Comparison of ENCODE assay signal across 10 cellular contexts in the genomic region with DNA sequence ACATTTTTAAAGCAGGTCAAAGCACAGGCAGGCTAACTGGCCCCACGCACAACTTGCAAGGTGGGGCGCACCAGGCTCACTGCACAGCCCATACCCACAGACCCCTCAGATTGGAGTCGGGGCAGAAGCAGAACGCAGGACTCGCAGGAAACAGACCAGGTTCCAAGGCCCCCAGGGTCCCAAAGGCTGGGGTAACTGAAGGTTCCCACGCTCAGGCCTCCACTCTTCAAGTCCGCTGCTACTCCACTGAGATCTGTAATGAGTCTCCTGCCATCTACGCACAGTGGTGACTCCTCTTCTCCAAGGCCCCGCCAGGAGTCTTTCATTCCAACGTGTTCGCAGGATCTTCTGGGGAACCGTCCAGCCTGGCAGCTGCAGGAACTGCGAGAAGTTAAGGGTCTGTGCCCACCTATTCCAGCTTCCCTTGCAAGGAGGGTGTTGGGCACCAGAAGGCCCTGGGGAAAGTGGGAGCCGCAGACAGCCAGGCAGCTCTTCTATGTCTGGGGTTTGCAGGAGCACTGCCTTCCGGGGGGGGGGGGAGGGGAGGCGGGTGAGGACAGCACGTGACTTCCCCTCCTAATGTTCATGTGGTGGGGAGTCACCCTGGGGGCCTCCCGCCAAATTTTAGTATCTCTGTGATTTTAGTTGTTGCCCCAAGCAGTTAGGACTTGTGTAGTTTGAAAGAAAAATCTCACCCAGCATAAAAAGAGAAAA. TPM values are rescaled to one million over a fixed set of nuclear protein-coding genes. Genes with fewer than 3 reads are reported as not detected.
DNase-seq lines count a peak whose midpoint lies in the region; ATAC-seq and TF ChIP-seq lines count a peak whose summit lies in the region.
"Had no signal": no experiment of that assay in that cellular context is flagged by ENCODE, and none has a peak within 500 bp of the region (broad histone marks: within the 10 kb centered on the region; RNA-seq: fewer than 3 reads in every experiment).

No MANE protein-coding gene starts in this region.

- no peak for ATAC-seq in HG02852 (IDR thresholded peaks at IDR 0.05; ENCODE audit: unreplicated experiment)

- H2AK5ac ChIP-seq in H9 (ENCODE audit: insufficient read length, low read length): no peak overlapping the region

- H2BK12ac ChIP-seq in H9 (ENCODE audit: insufficient read length, low read depth, low read length): no peak overlapping the region

- H3K27ac Mint-ChIP-seq in H9: no peak overlapping the region

- H3K4me1 ChIP-seq in H9 (ENCODE audit: insufficient read depth, low read length) (no peaks in the 10 kb centered on the region; the same call in 1 of the 2 replicates), duodenal mucosa (ENCODE audit: control insufficient read depth in 1 of 2, insufficient read depth in 2 of 2, low read length in 2 of 2) (peaks cover 44 to 50% of the 10 kb centered on the region in 2 donors), osteoblast (ENCODE audit: insufficient read depth, low read length) (peaks cover 16% of the 10 kb centered on the region), BE2C (peaks cover 6% of the 10 kb centered on the region)

- H3K4me3 Mint-ChIP-seq in H9: peak overlapping the region in 1 of 2 experiments; percentile 82; a peak in 3 of 5 replicates

- peaks cover 5% of the 10 kb centered on the region for H4K20me1 ChIP-seq in H9 (ENCODE audit: control insufficient read depth, insufficient read depth, insufficient read length)
- peaks cover 15% of the 10 kb centered on the region for H4K20me1 ChIP-seq in osteoblast (ENCODE audit: insufficient read depth, low read length)

- no peak overlapping the region for H3K27ac ChIP-seq in H9 (ENCODE audit: insufficient read length, low read depth, low read length)
- H3K27ac ChIP-seq in duodenal mucosa (ENCODE audit: low read depth, low read length): peak overlapping the region; percentile 44
- H3K27ac ChIP-seq in osteoblast (ENCODE audit: low read depth, low read length): no peak overlapping the region

- peaks cover 16% of the 10 kb centered on the region for H3K27me3 Mint-ChIP-seq in H9 (ENCODE audit: low read depth)

- no peak for DNase-seq in H9
- DNase-seq in SK-N-DZ (ENCODE audit: low spot score): peak; percentile 38
- peak; percentile 68 for DNase-seq in osteoblast (ENCODE audit: insufficient read length, low spot score, missing footprints)
- no peak for DNase-seq in HEK293T (ENCODE audit: extremely low spot score)
- DNase-seq in BE2C: no peak
- DNase-seq: mammary epithelial cell; stimulated activated naive CD4-positive, alpha-beta T cell treated with Interleukin-2 at 50 U/mL for 16 hours had no signal

- H2AFZ ChIP-seq in H9 (ENCODE audit: low read length): no peak overlapping the region
- H2AFZ ChIP-seq in osteoblast (ENCODE audit: low read length): no peak overlapping the region

- peaks cover 7 to 14% of the 10 kb centered on the region in 2 experiments for H3K9me3 Mint-ChIP-seq in H9

- no peak overlapping the region for H3T11ph ChIP-seq in H9 (ENCODE audit: low read length)

- H3K79me1 ChIP-seq in H9 (ENCODE audit: insufficient read depth, low read depth, low read length, poor library complexity, severe bottlenecking): peaks cover 5% of the 10 kb centered on the region

- H3K9ac ChIP-seq in H9 (ENCODE audit: extremely low read depth, insufficient read length, low read length) (no peak overlapping the region), duodenal mucosa (ENCODE audit: low read depth in 1 of 2, low read length in 2 of 2) (peak overlapping the region; percentile 51 to 72)

- H4K91ac ChIP-seq in H9 (ENCODE audit: insufficient read length, low read depth, low read length): no peak overlapping the region

- H3K4ac ChIP-seq in H9 (ENCODE audit: low read depth, low read length): no peak overlapping the region

- no peak for TF ChIP-seq CTCF in H9 (conservative IDR thresholded peaks at IDR 0.05)
- no peak for TF ChIP-seq CTCF in osteoblast (IDR thresholded peaks at IDR 0.05; ENCODE audit: extremely low read depth, low read depth, low read length)
- no peak for TF ChIP-seq CTCF in BE2C (IDR thresholded peaks at IDR 0.05; ENCODE audit: low read depth, low read length)

- no peak overlapping the region for H2BK120ac ChIP-seq in H9 (ENCODE audit: low read depth, low read length, poor library complexity, severe bottlenecking)

- H3K36me3 Mint-ChIP-seq in H9 (ENCODE audit: insufficient read depth in 1 of 3, low read depth in 3 of 3): peaks cover under 1 to 4% (median 1%) of the 10 kb centered on the region in 3 experiments; a peak in 5 of 7 replicates

- no peak overlapping the region for H3K14ac ChIP-seq in H9 (ENCODE audit: insufficient read depth, low read length)

- H3K9me3 ChIP-seq in H9 (ENCODE audit: control insufficient read depth, low read depth, low read length) (peaks cover 3% of the 10 kb centered on the region), duodenal mucosa (ENCODE audit: control insufficient read depth in 1 of 2, low read length in 2 of 2) (no peaks in the 10 kb centered on the region), osteoblast (ENCODE audit: low read depth, low read length) (no peaks in the 10 kb centered on the region), BE2C (no peaks in the 10 kb centered on the region)
- H3K9me3 ChIP-seq: breast epithelium had no signal

- no CpG with 5 or more reads among the region's 18 CpGs for WGBS in H9 (ENCODE audit: extremely low coverage, insufficient read length, low lambda C conversion rate)

- H2BK5ac ChIP-seq in H9 (ENCODE audit: insufficient read length, low read length): no peak overlapping the region

- H3K23ac ChIP-seq in H9 (ENCODE audit: insufficient read length, low read depth, low read length): no peak overlapping the region

- peaks cover 9% of the 10 kb centered on the region for H3K23me2 ChIP-seq in H9 (ENCODE audit: insufficient read length, low read depth, low read length, poor library complexity, severe bottlenecking)

- H3K36me3 ChIP-seq in duodenal mucosa (ENCODE audit: control insufficient read depth in 1 of 2, insufficient read depth in 2 of 2, low read length in 2 of 2) (no peaks in the 10 kb centered on the region), osteoblast (ENCODE audit: insufficient read depth, low read length) (no peaks in the 10 kb centered on the region), BE2C (peaks cover under 1% of the 10 kb centered on the region; the same call in 1 of the 2 replicates)
- H3K36me3 ChIP-seq: breast epithelium had no signal

- peaks cover 23 to 28% of the 10 kb centered on the region in 2 experiments for H3K4me1 Mint-ChIP-seq in H9

- H3K56ac ChIP-seq in H9 (ENCODE audit: insufficient read length, low read depth, low read length): no peak overlapping the region

- POLR2A ChIA-PET in HEK293T (lab: Yijun Ruan, JAX): interaction anchor here (2.2 to 4.0 kb wide), 2 partner anchors 21 to 54 kb away, joined by 16 to 37 read pairs; a partner anchor contains a TSS

- no peak overlapping the region for H3K18ac ChIP-seq in H9 (ENCODE audit: insufficient read length, low read depth, low read length)

- H4K5ac ChIP-seq in H9 (ENCODE audit: insufficient read length, low read depth, low read length): no peak overlapping the region

- no peak overlapping the region for H4K8ac ChIP-seq in H9 (replicated peaks; ENCODE audit: insufficient read length, low read depth, low read length)

- H3K27me3 ChIP-seq in H9 (ENCODE audit: insufficient read depth, low read length): no peaks in the 10 kb centered on the region
- no peaks in the 10 kb centered on the region for H3K27me3 ChIP-seq in duodenal mucosa (ENCODE audit: control insufficient read depth in 1 of 2, insufficient read depth in 2 of 2, low read length in 2 of 2)
- H3K27me3 ChIP-seq in osteoblast (ENCODE audit: insufficient read depth, low read length): no peaks in the 10 kb centered on the region
- no peaks in the 10 kb centered on the region for H3K27me3 ChIP-seq in BE2C
- H3K27me3 ChIP-seq: breast epithelium had no signal

- H3K4me3 ChIP-seq in duodenal mucosa (ENCODE audit: low read depth in 1 of 2, low read length in 2 of 2) (peak overlapping the region; percentile 60 to 76), osteoblast (ENCODE audit: insufficient read depth, low read length) (no peak overlapping the region), BE2C (ENCODE audit: low read depth, low read length) (no peak overlapping the region)

- H3K79me2 ChIP-seq in H9 (ENCODE audit: insufficient read depth, low read length): peaks cover 13% of the 10 kb centered on the region
- peaks cover 17% of the 10 kb centered on the region for H3K79me2 ChIP-seq in osteoblast (ENCODE audit: insufficient read depth, low read length)

- peak overlapping the region; percentile 82 for H3K4me2 ChIP-seq in H9 (ENCODE audit: insufficient read depth, insufficient read length, low read length)
- no peak overlapping the region for H3K4me2 ChIP-seq in osteoblast (ENCODE audit: insufficient read depth, low read length)

- no peak overlapping the region for H2BK20ac ChIP-seq in H9 (ENCODE audit: low read depth, low read length, poor library complexity, severe bottlenecking)

- H2BK15ac ChIP-seq in H9 (ENCODE audit: low read depth, low read length): no peak overlapping the region

- CTCF ChIA-PET in HEK293T (lab: Yijun Ruan, JAX): no interaction called here

TF ChIP-seq in HEK293T, 16 proteins besides CTCF, POLR2A, EP300 and RAD21 (continues in another document):
- no peak for TF ChIP-seq L3MBTL2 (conservative IDR thresholded peaks at IDR 0.05)
- TF ChIP-seq NFRKB (IDR thresholded peaks at IDR 0.05): no peak
- TF ChIP-seq CTBP1 (IDR thresholded peaks at IDR 0.05; ENCODE audit: borderline replicate concordance): no peak
- no peak for TF ChIP-seq FOXM1 (IDR thresholded peaks at IDR 0.05; ENCODE audit: borderline replicate concordance)
- TF ChIP-seq, protein P1, sequence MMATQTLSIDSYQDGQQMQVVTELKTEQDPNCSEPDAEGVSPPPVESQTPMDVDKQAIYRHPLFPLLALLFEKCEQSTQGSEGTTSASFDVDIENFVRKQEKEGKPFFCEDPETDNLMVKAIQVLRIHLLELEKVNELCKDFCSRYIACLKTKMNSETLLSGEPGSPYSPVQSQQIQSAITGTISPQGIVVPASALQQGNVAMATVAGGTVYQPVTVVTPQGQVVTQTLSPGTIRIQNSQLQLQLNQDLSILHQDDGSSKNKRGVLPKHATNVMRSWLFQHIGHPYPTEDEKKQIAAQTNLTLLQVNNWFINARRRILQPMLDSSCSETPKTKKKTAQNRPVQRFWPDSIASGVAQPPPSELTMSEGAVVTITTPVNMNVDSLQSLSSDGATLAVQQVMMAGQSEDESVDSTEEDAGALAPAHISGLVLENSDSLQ (IDR thresholded peaks at IDR 0.05): no peak
- no peak for TF ChIP-seq TARDBP (IDR thresholded peaks at IDR 0.05)
- no peak for TF ChIP-seq HDGF (IDR thresholded peaks at IDR 0.05; ENCODE audit: borderline replicate concordance)

RNA-seq across cellular contexts. Expression of a gene that starts 2.0 kb away (rescaled TPM):
- total RNA-seq in H9 (2021) (30.8 and 40.9 TPM in 2 replicates), osteoblast (4.3 and 4.7 TPM in 2 replicates)
- polyA plus RNA-seq in SK-N-DZ (2014; cell fraction: cytosol; rRNA removed): 10.3 and 18.0 TPM in 2 replicates
- 15.1 and 21.0 TPM in 2 replicates for polyA plus RNA-seq in SK-N-DZ (2014; cell fraction: nucleus; rRNA removed)
- 78.1 TPM for polyA plus RNA-seq in BE2C (2012; ENCODE audit: insufficient read depth, insufficient read length, low read depth)

RNA-seq across cellular contexts. Expression of a gene that starts 54.6 kb away (rescaled TPM):
- total RNA-seq in H9 (2021) (77.9 and 82.4 TPM in 2 replicates), osteoblast (41.8 and 48.5 TPM in 2 replicates)
- 118 and 122 TPM in 2 replicates for polyA plus RNA-seq in SK-N-DZ (2014; cell fraction: cytosol; rRNA removed)
- 111 and 131 TPM in 2 replicates for polyA plus RNA-seq in SK-N-DZ (2014; cell fraction: nucleus; rRNA removed)
- polyA plus RNA-seq in BE2C (2012; ENCODE audit: insufficient read depth, insufficient read length, low read depth): 65.6 TPM

Comparison
In these comparisons a context has a peak if more than half of its experiments do, and no peak if none do; other contexts are left out.
1. DNase-seq: peak in SK-N-DZ (single experiment) and osteoblast (single experiment); none in H9 (single experiment), HEK293T (single experiment) and BE2C (single experiment).
2. H3K4me3 ChIP-seq: peak in duodenal mucosa (2 of 2); none in osteoblast (single experiment) and BE2C (single experiment).